ENCODE assay signal across 10 cellular contexts in the genomic region with DNA sequence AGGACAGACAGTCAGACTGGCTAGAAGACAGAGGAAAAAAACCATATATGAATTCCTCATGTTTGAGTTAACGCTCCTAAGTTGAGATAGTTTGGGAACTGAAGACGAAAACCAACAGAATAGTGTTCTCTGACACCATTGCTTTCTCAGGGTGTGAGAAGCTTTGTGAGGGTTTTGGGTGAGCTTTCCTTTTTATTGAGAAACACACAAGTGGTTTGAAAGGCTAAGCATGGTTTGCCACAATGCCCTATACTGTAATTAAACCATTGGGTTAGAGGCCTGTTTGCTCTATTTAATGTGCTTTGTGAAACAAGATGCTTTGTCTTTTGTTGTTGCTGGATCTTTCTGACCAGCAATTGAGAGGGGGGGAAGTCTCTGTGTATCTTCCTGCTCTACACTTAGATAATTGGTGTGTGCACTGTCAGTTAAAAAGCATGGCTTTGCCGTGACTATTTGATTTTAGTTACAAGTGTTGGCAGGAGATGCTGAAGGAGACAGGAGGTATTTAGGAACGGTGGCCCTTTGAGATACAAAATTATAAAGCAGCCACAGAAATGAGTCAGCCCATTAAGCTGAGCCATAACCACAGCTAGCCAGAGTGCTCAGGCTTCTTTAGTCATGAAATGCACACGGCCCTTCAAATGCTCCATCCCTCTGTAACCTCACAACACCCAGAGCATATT.
DNase-seq lines count a peak whose midpoint lies in the region; TF ChIP-seq lines count a peak whose summit lies in the region.
"Had no signal": no experiment of that assay in that cellular context is flagged by ENCODE, and none has a peak within 500 bp of the region (broad histone marks: within the 10 kb centered on the region; RNA-seq: fewer than 3 reads in every experiment).

No MANE protein-coding gene starts in this region.

- H3K4me1 ChIP-seq in HEK293 (ENCODE audit: control insufficient read depth, insufficient read depth, low read length), result no peaks in the 10 kb centered on the region
- peaks cover 0 to 4% of the 10 kb centered on the region in 2 donors for H3K4me1 ChIP-seq in thyroid gland

- H3K27me3 ChIP-seq in thyroid gland, result no peaks in the 10 kb centered on the region

- no peaks in the 10 kb centered on the region for H3K36me3 ChIP-seq in HEK293 (ENCODE audit: control insufficient read depth in 2 of 2, insufficient read depth in 1 of 2, low read length in 2 of 2)
- H3K36me3 ChIP-seq in thyroid gland, result no peaks in the 10 kb centered on the region

- no peak for TF ChIP-seq CTCF in AG09319 (IDR thresholded peaks at IDR 0.05; ENCODE audit: low read depth, low read length)
- no peak for TF ChIP-seq CTCF in HEK293 (tag by site-specific recombination; IDR thresholded peaks at IDR 0.05)
- no peak for TF ChIP-seq CTCF in fibroblast of villous mesenchyme (IDR thresholded peaks at IDR 0.05; ENCODE audit: insufficient read depth, low read depth, low read length)
- no peak for TF ChIP-seq CTCF in thyroid gland (IDR thresholded peaks at IDR 0.05)

- no peak for TF ChIP-seq POLR2A in thyroid gland (IDR thresholded peaks at IDR 0.05)

- POLR2A ChIA-PET in HEK293 (lab: Yijun Ruan, JAX), result no interaction called here

- DNase-seq in AG09319 (ENCODE audit: extremely low read depth, low read depth), result peak; percentile 24
- DNase-seq in OCI-M1 (lab: John Stamatoyannopoulos, UW), result peak; percentile 67
- peak; percentile 79 for DNase-seq in fibroblast of villous mesenchyme (ENCODE audit: low read depth)
- no peak for DNase-seq in NCI-H2171 (lab: John Stamatoyannopoulos, UW)
- no peak for DNase-seq in activated effector memory CD4-positive, alpha-beta T cell treated with anti-CD3 and anti-CD28 coated beads, Interleukin-2, amount 50 U/mL, for 16 hours
- no peak for DNase-seq in thyroid gland
- DNase-seq in C1 segment of cervical spinal cord (lab: John Stamatoyannopoulos, UW), result no peak
- DNase-seq: activated naive CD4-positive, alpha-beta T cell treated with anti-CD3 and anti-CD28 coated beads, Interleukin-2, amount 10 ng/mL, durations not matched to agents 7 days and 5 days; stimulated activated CD4-positive, alpha-beta T cell treated with anti-CD3 and anti-CD28 coated beads, Interleukin-4, amount 100 ng/mL, for 4 hours had no signal

- intact Hi-C loops in thyroid gland (cut with DNase I), result no loop called here

- WGBS in thyroid gland, 2 donors, result 63 to 88% methylated on average over 5 of the region's 5 CpGs

- CTCF ChIA-PET in HEK293 (lab: Yijun Ruan, JAX), result interaction anchor here (1.2 kb wide), 1 partner anchor 408 kb away, joined by 3 read pairs; no protein-coding TSS in a partner anchor

- H3K4me3 ChIP-seq in HEK293 (ENCODE audit: low read depth, low read length) (no peak overlapping the region), fibroblast of villous mesenchyme (ENCODE audit: low read depth, low read length) (no peak overlapping the region), thyroid gland (replicated peaks in 1 of 3) (no peak overlapping the region)

- H3K27ac ChIP-seq in HEK293 (ENCODE audit: extremely low read depth, low read depth, low read length) (no peak overlapping the region), thyroid gland (no peak overlapping the region)

- H3K9me3 ChIP-seq in HEK293 (ENCODE audit: control insufficient read depth, insufficient read depth, low read depth, low read length) (no peaks in the 10 kb centered on the region), thyroid gland (no peaks in the 10 kb centered on the region)

TF ChIP-seq in HEK293, 187 proteins besides CTCF, POLR2A, EP300 and RAD21:
- TF ChIP-seq ZNF530 (tag by site-specific recombination; IDR thresholded peaks at IDR 0.05; ENCODE audit: low read depth), result no peak
- TF ChIP-seq ZNF391 (tag by site-specific recombination; IDR thresholded peaks at IDR 0.05; ENCODE audit: borderline replicate concordance, low read depth), result no peak
- TF ChIP-seq PRDM10 (tag by site-specific recombination; IDR thresholded peaks at IDR 0.05), result peak; percentile 34; the same call in 1 of the 2 replicates
- no peak for TF ChIP-seq ZNF341 (tag by site-specific recombination; IDR thresholded peaks at IDR 0.05; ENCODE audit: low read depth)
- TF ChIP-seq OSR2 (tag by site-specific recombination; IDR thresholded peaks at IDR 0.05), result no peak
- TF ChIP-seq PRDM1 (tag by site-specific recombination; IDR thresholded peaks at IDR 0.05), result no peak
- no peak for TF ChIP-seq ZNF366 (tag by site-specific recombination; conservative IDR thresholded peaks at IDR 0.05)
- TF ChIP-seq ZNF571 (tag by site-specific recombination; IDR thresholded peaks at IDR 0.05), result no peak
- TF ChIP-seq ZNF24 (tag by site-specific recombination; IDR thresholded peaks at IDR 0.05), result no peak
- TF ChIP-seq ZNF791 (tag by site-specific recombination; IDR thresholded peaks at IDR 0.05), result no peak
- no peak for TF ChIP-seq ATF2 (tag by site-specific recombination; IDR thresholded peaks at IDR 0.05; ENCODE audit: low read depth)
- TF ChIP-seq ZNF529 (tag by site-specific recombination; IDR thresholded peaks at IDR 0.05; ENCODE audit: insufficient replicate concordance), result no peak
- TF ChIP-seq ZNF777 (tag by site-specific recombination; IDR thresholded peaks at IDR 0.05; ENCODE audit: borderline replicate concordance), result no peak
- no peak for TF ChIP-seq ZNF121 (tag by site-specific recombination; IDR thresholded peaks at IDR 0.05)
- no peak for TF ChIP-seq HOXD13 (CRISPR knock-in tag; IDR thresholded peaks at IDR 0.05; ENCODE audit: borderline replicate concordance)
- TF ChIP-seq TRIM28 (IDR thresholded peaks at IDR 0.05; ENCODE audit: borderline replicate concordance, low read length), result 0 out of 2 replicates have a peak, but pooled peaks have one; percentile 22
- no peak for TF ChIP-seq ZNF184 (tag by site-specific recombination; IDR thresholded peaks at IDR 0.05)
- TF ChIP-seq ZNF311 (tag by site-specific recombination; IDR thresholded peaks at IDR 0.05; ENCODE audit: borderline replicate concordance), result no peak
- no peak for TF ChIP-seq ZNF324 (tag by site-specific recombination; IDR thresholded peaks at IDR 0.05)
- no peak for TF ChIP-seq ZBTB7A (tag by site-specific recombination; IDR thresholded peaks at IDR 0.05; ENCODE audit: low read depth)
- no peak for TF ChIP-seq KLF1 (tag by site-specific recombination; IDR thresholded peaks at IDR 0.05)
- TF ChIP-seq ZNF2 (tag by site-specific recombination; IDR thresholded peaks at IDR 0.05), result no peak
- TF ChIP-seq, protein P1, sequence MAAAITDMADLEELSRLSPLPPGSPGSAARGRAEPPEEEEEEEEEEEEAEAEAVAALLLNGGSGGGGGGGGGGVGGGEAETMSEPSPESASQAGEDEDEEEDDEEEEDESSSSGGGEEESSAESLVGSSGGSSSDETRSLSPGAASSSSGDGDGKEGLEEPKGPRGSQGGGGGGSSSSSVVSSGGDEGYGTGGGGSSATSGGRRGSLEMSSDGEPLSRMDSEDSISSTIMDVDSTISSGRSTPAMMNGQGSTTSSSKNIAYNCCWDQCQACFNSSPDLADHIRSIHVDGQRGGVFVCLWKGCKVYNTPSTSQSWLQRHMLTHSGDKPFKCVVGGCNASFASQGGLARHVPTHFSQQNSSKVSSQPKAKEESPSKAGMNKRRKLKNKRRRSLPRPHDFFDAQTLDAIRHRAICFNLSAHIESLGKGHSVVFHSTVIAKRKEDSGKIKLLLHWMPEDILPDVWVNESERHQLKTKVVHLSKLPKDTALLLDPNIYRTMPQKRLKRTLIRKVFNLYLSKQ (tag by site-specific recombination; IDR thresholded peaks at IDR 0.05; ENCODE audit: borderline replicate concordance), result no peak
- TF ChIP-seq ZNF426 (tag by site-specific recombination; IDR thresholded peaks at IDR 0.05), result no peak
- no peak for TF ChIP-seq TCF7L2 (IDR thresholded peaks at IDR 0.05; ENCODE audit: borderline replicate concordance, low read depth, low read length)
- TF ChIP-seq SP7 (tag by site-specific recombination; IDR thresholded peaks at IDR 0.05), result peak; percentile 93

Comparison
In these comparisons a context has a peak if more than half of its experiments do, and no peak if none do; other contexts are left out.
1. DNase-seq: peak in AG09319 (single experiment), OCI-M1 (single experiment) and fibroblast of villous mesenchyme (single experiment); none in NCI-H2171 (single experiment), activated effector memory CD4-positive, alpha-beta T cell treated with anti-CD3 and anti-CD28 coated beads, Interleukin-2, amount 50 U/mL, for 16 hours (single experiment), thyroid gland (0 of 2) and C1 segment of cervical spinal cord (0 of 14).